ENCODE assay signal across 19 cellular contexts in genomic region chr20:20136313-20136712, GRCh38.
DNase-seq lines count a peak whose midpoint lies in the region; ATAC-seq and TF ChIP-seq lines count a peak whose summit lies in the region.
"Had no signal": no experiment of that assay in that cellular context is flagged by ENCODE, and none has a peak within 500 bp of the region (broad histone marks: within the 10 kb centered on the region; RNA-seq: fewer than 3 reads in every experiment).

No MANE protein-coding gene starts in this region.

- TF ChIP-seq CTCF in SK-N-SH (IDR thresholded peaks at IDR 0.05) (no peak), endodermal cell (conservative IDR thresholded peaks at IDR 0.05) (no peak)

- WGBS in SK-N-SH (ENCODE audit: low lambda C conversion rate) = 0% methylated on average over 1 of the region's 1 CpG
- 100% methylated on average over 1 of the region's 1 CpG; no CpG with 5 or more reads in 1 of the 2 experiments for WGBS in endodermal cell (ENCODE audit: insufficient coverage in 1 of 2, insufficient read length in 1 of 2), 2 experiments

- H3K79me2 ChIP-seq in SK-N-SH (ENCODE audit: insufficient read depth) = no peaks in the 10 kb centered on the region

- H3K4me3 ChIP-seq in SK-N-SH (ENCODE audit: low read depth in 2 of 2, low read length in 1 of 2) (no peak overlapping the region), endodermal cell (ENCODE audit: low read length) (peak overlapping the region; percentile 44)
- H3K4me3 ChIP-seq: A549; BLaER1 treated with 17β-estradiol and CSF1 and Interleukin-3, amounts not matched to agents 10 nM and 100 nM; GM12878 had no signal

- POLR2A ChIA-PET in SK-N-SH (lab: Yijun Ruan, JAX) = no interaction called here

- CTCF ChIA-PET in SK-N-SH (lab: Yijun Ruan, JAX) = no interaction called here

- H3K9me3 ChIP-seq in SK-N-SH (no peaks in the 10 kb centered on the region), endodermal cell (ENCODE audit: control insufficient read depth, low read length) (peaks cover 56% of the 10 kb centered on the region)
- H3K9me3 ChIP-seq: A549 had no signal

- no peaks in the 10 kb centered on the region for H3K36me3 ChIP-seq in SK-N-SH (replicated peaks in 1 of 2; ENCODE audit: control insufficient read depth in 1 of 2, insufficient read depth in 2 of 2, low read length in 1 of 2)
- H3K36me3 ChIP-seq in endodermal cell (ENCODE audit: control insufficient read depth, insufficient read depth, low read length) = no peaks in the 10 kb centered on the region

- no peak overlapping the region for H3K27ac ChIP-seq in SK-N-SH (ENCODE audit: low read depth in 2 of 2, low read length in 1 of 2)
- H3K27ac ChIP-seq in endodermal cell (ENCODE audit: low read depth, low read length) = no peak overlapping the region
- H3K27ac ChIP-seq: 22Rv1; A549; BLaER1 treated with 17β-estradiol and CSF1 and Interleukin-3, amounts not matched to agents 10 nM and 100 nM; C4-2B had no signal

- H3K27me3 ChIP-seq in SK-N-SH (ENCODE audit: insufficient read depth) (no peaks in the 10 kb centered on the region), endodermal cell (ENCODE audit: control insufficient read depth, insufficient read depth, low read length, poor library complexity, severe bottlenecking) (peaks cover 8% of the 10 kb centered on the region)
- H3K27me3 ChIP-seq: BLaER1 treated with 17β-estradiol and CSF1 and Interleukin-3, amounts not matched to agents 10 nM and 100 nM had no signal

- H3K4me1 ChIP-seq in SK-N-SH (ENCODE audit: control insufficient read depth in 1 of 2, insufficient read depth in 2 of 2, low read depth in 1 of 2, low read length in 1 of 2) (no peaks in the 10 kb centered on the region), endodermal cell (ENCODE audit: control insufficient read depth, insufficient read depth, low read length) (no peaks in the 10 kb centered on the region)
- H3K4me1 ChIP-seq: A549 had no signal

- H3F3A ChIP-seq in SK-N-SH (replicated peaks; ENCODE audit: insufficient read depth) = no peaks in the 10 kb centered on the region

- no peaks in the 10 kb centered on the region for H4K20me1 ChIP-seq in SK-N-SH (ENCODE audit: insufficient read depth)
- H4K20me1 ChIP-seq: BLaER1 treated with 17β-estradiol and CSF1 and Interleukin-3, amounts not matched to agents 10 nM and 100 nM had no signal

- no peak overlapping the region for H3K27ac Mint-ChIP-seq in endodermal cell
- H3K27ac Mint-ChIP-seq: B cell; CD4-positive, alpha-beta T cell; CD8-positive, alpha-beta T cell had no signal

- no peak overlapping the region for H2AFZ ChIP-seq in SK-N-SH (ENCODE audit: low read depth)

- no peak for TF ChIP-seq RAD21 in SK-N-SH (IDR thresholded peaks at IDR 0.05; ENCODE audit: low read length)

- no peaks in the 10 kb centered on the region for H3K4me1 Mint-ChIP-seq in endodermal cell
- H3K4me1 Mint-ChIP-seq: B cell had no signal

- peaks cover 23% of the 10 kb centered on the region for H3K27me3 Mint-ChIP-seq in endodermal cell (ENCODE audit: insufficient read depth)
- H3K27me3 Mint-ChIP-seq: B cell had no signal

- peaks cover 25% of the 10 kb centered on the region for H3K9me3 Mint-ChIP-seq in endodermal cell
- H3K9me3 Mint-ChIP-seq: CD4-positive, alpha-beta T cell had no signal

- DNase-seq in SK-N-SH (no peak), endodermal cell (no peak), inferior parietal cortex (ENCODE audit: extremely low spot score) (no peak)
- DNase-seq in effector CD8-positive, alpha-beta T cell (lab: John Stamatoyannopoulos, UW) = no peak
- DNase-seq: AML-193; Caco-2; Calu3; CD4-positive, alpha-beta T cell; CD8-positive, alpha-beta T cell; DND-41; EL; GDM1 had no signal

- no peaks in the 10 kb centered on the region for H3K36me3 Mint-ChIP-seq in endodermal cell (ENCODE audit: low read depth)
- H3K36me3 Mint-ChIP-seq: CD8-positive, alpha-beta T cell had no signal

- H3K9me2 ChIP-seq in SK-N-SH = no peaks in the 10 kb centered on the region

- H3K4me3 Mint-ChIP-seq in endodermal cell = no peak overlapping the region
- H3K4me3 Mint-ChIP-seq: B cell; CD4-positive, alpha-beta T cell; CD8-positive, alpha-beta T cell had no signal

- no peak overlapping the region for H3K4me2 ChIP-seq in SK-N-SH
- H3K4me2 ChIP-seq: A549; BLaER1 treated with 17β-estradiol and CSF1 and Interleukin-3, amounts not matched to agents 10 nM and 100 nM had no signal

- no peak for TF ChIP-seq EP300 in SK-N-SH (IDR thresholded peaks at IDR 0.05; ENCODE audit: borderline replicate concordance in 1 of 2, low read depth in 1 of 2, low read length in 1 of 2)

- ATAC-seq in SK-N-SH treated with all-trans-retinoic acid at 6 μM for 48 hours = no peak
- ATAC-seq: A549; CD8-positive, alpha-beta T cell; GM12878 had no signal

- H3K9ac ChIP-seq in SK-N-SH = no peak overlapping the region
- H3K9ac ChIP-seq in endodermal cell (ENCODE audit: extremely low read depth, low read length, poor library complexity, severe bottlenecking) = no peak overlapping the region
- H3K9ac ChIP-seq: BLaER1 treated with 17β-estradiol and CSF1 and Interleukin-3, amounts not matched to agents 10 nM and 100 nM had no signal

TF ChIP-seq in SK-N-SH treated with all-trans-retinoic acid at 6 μM for 48 hours, 23 proteins besides CTCF, POLR2A, EP300 and RAD21:
- no peak for TF ChIP-seq CSDC2 (CRISPR knock-in tag; IDR thresholded peaks at IDR 0.05)
- no peak for TF ChIP-seq PPARA (CRISPR knock-in tag; IDR thresholded peaks at IDR 0.05; ENCODE audit: borderline replicate concordance)
- TF ChIP-seq ZFP30 (CRISPR knock-in tag; IDR thresholded peaks at IDR 0.05) = peak; percentile 78
- no peak for TF ChIP-seq TOX (CRISPR knock-in tag; IDR thresholded peaks at IDR 0.05; ENCODE audit: borderline replicate concordance)
- no peak for TF ChIP-seq TCF4 (CRISPR knock-in tag; IDR thresholded peaks at IDR 0.05; ENCODE audit: borderline replicate concordance)
- TF ChIP-seq ISL1 (CRISPR knock-in tag; IDR thresholded peaks at IDR 0.05) = no peak
- TF ChIP-seq CREB5 (CRISPR knock-in tag; IDR thresholded peaks at IDR 0.05; ENCODE audit: low read depth) = no peak

TF ChIP-seq in SK-N-SH, 30 proteins besides CTCF, POLR2A, EP300 and RAD21:
- TF ChIP-seq GATA2 (CRISPR knock-in tag; IDR thresholded peaks at IDR 0.05) = no peak
- TF ChIP-seq SMC3 (IDR thresholded peaks at IDR 0.05; ENCODE audit: low read depth, low read length) = no peak
- no peak for TF ChIP-seq MAX (IDR thresholded peaks at IDR 0.05; ENCODE audit: low read depth)
- no peak for TF ChIP-seq NFIC (IDR thresholded peaks at IDR 0.05; ENCODE audit: borderline replicate concordance)
- no peak for TF ChIP-seq ZBTB33 (IDR thresholded peaks at IDR 0.05; ENCODE audit: borderline replicate concordance, low read depth)
- no peak for TF ChIP-seq USF1 (IDR thresholded peaks at IDR 0.05; ENCODE audit: borderline replicate concordance, low read depth)
- no peak for TF ChIP-seq FOXJ3 (CRISPR knock-in tag; IDR thresholded peaks at IDR 0.05)
- no peak for TF ChIP-seq IRF3 (IDR thresholded peaks at IDR 0.05; ENCODE audit: low read depth, low read length)
- TF ChIP-seq RCOR1 (IDR thresholded peaks at IDR 0.05; ENCODE audit: low read length) = no peak
- TF ChIP-seq USF2 (IDR thresholded peaks at IDR 0.05; ENCODE audit: borderline replicate concordance, low read depth, low read length) = no peak
